In genomic region chr11:108788565-108789199, GRCh38 we compare ENCODE assay signal across 8 cellular contexts.
DNase-seq lines count a peak whose midpoint lies in the region; ATAC-seq and TF ChIP-seq lines count a peak whose summit lies in the region.

No MANE protein-coding gene starts in this region.

- H3K9me3 ChIP-seq in fibroblast of lung (ENCODE audit: control insufficient read depth, insufficient read depth, low read depth, low read length) (no peaks in the 10 kb centered on the region), ascending aorta (no peaks in the 10 kb centered on the region)

- DNase-seq in AG04449 (ENCODE audit: low read depth, low spot score) (no peak), NB4 (ENCODE audit: low read depth) (peak; percentile 39), fibroblast of lung (ENCODE audit: low read depth in 2 of 2) (peak; percentile 48 to 58), ascending aorta (ENCODE audit: low spot score in 2 of 2) (no peak), pons (ENCODE audit: low spot score) (no peak)

- no peak overlapping the region for H3K4me3 ChIP-seq in AG04449 (ENCODE audit: low read depth, low read length)
- no peak overlapping the region for H3K4me3 ChIP-seq in NB4 (ENCODE audit: low read depth, low read length)
- no peak overlapping the region for H3K4me3 ChIP-seq in fibroblast of lung (replicated peaks in 1 of 4; ENCODE audit: control extremely low read depth in 1 of 4, insufficient read depth in 1 of 4, low read depth in 3 of 4, low read length in 4 of 4)
- no peak overlapping the region for H3K4me3 ChIP-seq in ascending aorta

- ATAC-seq in GM19324 (IDR thresholded peaks at IDR 0.05; ENCODE audit: low FRiP score, unreplicated experiment) (peak; percentile 45), GM18519 (IDR thresholded peaks at IDR 0.05; ENCODE audit: low FRiP score, unreplicated experiment) (no peak)
- ATAC-seq in activated CD4-positive, CD25-positive, alpha-beta regulatory T cell treated with anti-CD3 and anti-CD28 coated beads, Interleukin-2, amount 50 U/mL, for 24 hours: no peak

- TF ChIP-seq CTCF in AG04449 (IDR thresholded peaks at IDR 0.05; ENCODE audit: insufficient read depth, low read length, missing control alignments) (peak; percentile 37), NB4 (IDR thresholded peaks at IDR 0.05; ENCODE audit: low read depth, low read length) (peak; percentile 25), fibroblast of lung (conservative IDR thresholded peaks at IDR 0.05 in 1 of 2, IDR thresholded peaks at IDR 0.05 in 1 of 2; ENCODE audit: low read depth in 1 of 2, low read length in 2 of 2) (peak; percentile 37 to 55), ascending aorta (IDR thresholded peaks at IDR 0.05) (peak in 1 of 3 experiments; percentile 16)

- H3K27me3 ChIP-seq in fibroblast of lung (ENCODE audit: control insufficient read depth, insufficient read depth, low read length) (no peaks in the 10 kb centered on the region), ascending aorta (no peaks in the 10 kb centered on the region)

- no peak overlapping the region for H3K9ac ChIP-seq in fibroblast of lung (ENCODE audit: insufficient read depth, low read length)

- intact Hi-C loops in ascending aorta (cut with DNase I): no loop called here

- peaks cover 2% of the 10 kb centered on the region for H3K79me2 ChIP-seq in fibroblast of lung (ENCODE audit: control insufficient read depth, insufficient read depth, low read length)

- H3K27ac ChIP-seq in fibroblast of lung (ENCODE audit: insufficient read depth, low read length) (no peak overlapping the region), ascending aorta (no peak overlapping the region)

- CTCF ChIA-PET in AG04449 (lab: Yijun Ruan, JAX): interaction anchor here (0.7 to 2.0 kb wide), 11 partner anchors 9 to 909 kb away, joined by 3 to 8 read pairs (median 5); no protein-coding TSS in a partner anchor

- no peak overlapping the region for H3K4me2 ChIP-seq in fibroblast of lung (ENCODE audit: extremely low read depth, insufficient read depth, low read length)

- H3K4me1 ChIP-seq in fibroblast of lung (ENCODE audit: control insufficient read depth, extremely low read depth, insufficient read depth, low read length) (no peaks in the 10 kb centered on the region), ascending aorta (no peaks in the 10 kb centered on the region)

- H3K36me3 ChIP-seq in fibroblast of lung (ENCODE audit: control insufficient read depth, insufficient read depth, low read length): no peaks in the 10 kb centered on the region
- H3K36me3 ChIP-seq in ascending aorta: no peaks in the 10 kb centered on the region

- no peak for TF ChIP-seq POLR2A in NB4 (IDR thresholded peaks at IDR 0.05; ENCODE audit: extremely low read depth, insufficient read length)

- POLR2A ChIA-PET in AG04449 (lab: Yijun Ruan, JAX): no interaction called here

- no peak overlapping the region for H2AFZ ChIP-seq in fibroblast of lung (ENCODE audit: low read length)

- H4K20me1 ChIP-seq in fibroblast of lung (ENCODE audit: control insufficient read depth, extremely low read depth, insufficient read depth, low read length): peaks cover 3% of the 10 kb centered on the region

Comparison
In these comparisons a context has a peak if more than half of its experiments do, and no peak if none do; other contexts are left out.
1. DNase-seq: peak in NB4 (single experiment) and fibroblast of lung (2 of 2); none in AG04449 (single experiment), ascending aorta (0 of 2) and pons (single experiment).